Comparison of ENCODE assay signal across 1 cellular context in genomic region chr17:76733618-76733957, GRCh38.
TF ChIP-seq lines count a peak whose summit lies in the region.

No MANE protein-coding gene starts in this region.

TF ChIP-seq in HepG2, 621 proteins besides CTCF, POLR2A, EP300 and RAD21:
- TF ChIP-seq GATA4 (IDR thresholded peaks at IDR 0.05; ENCODE audit: borderline replicate concordance, low read depth) (0 out of 2 replicates have a peak, but pooled peaks have one; percentile 4), RBM22 (optimal IDR thresholded peaks at IDR 0.05; ENCODE audit: low read length) (peak; percentile 77), ZNF430 (CRISPR knock-in tag; IDR thresholded peaks at IDR 0.05) (no peak), ZNF576 (CRISPR knock-in tag; IDR thresholded peaks at IDR 0.05) (no peak), NFIC (IDR thresholded peaks at IDR 0.05; ENCODE audit: low read length) (0 out of 2 replicates have a peak, but pooled peaks have one; percentile 38), POLR2AphosphoS5 (IDR thresholded peaks at IDR 0.05; ENCODE audit: low read depth, low read length) (peak; percentile 45; the same call in 1 of the 2 replicates)
